In genomic region chr11:42857344-42857743, GRCh38 we compare ENCODE assay signal across 33 cellular contexts.
"Had no signal": no experiment of that assay in that cellular context is flagged by ENCODE, and none has a peak within 500 bp of the region (broad histone marks: within the 10 kb centered on the region; RNA-seq: fewer than 3 reads in every experiment).

No MANE protein-coding gene starts in this region.

- H3K4me1 ChIP-seq: adrenal gland, ascending aorta, body of pancreas, breast epithelium had no signal

- H3K4me3 ChIP-seq: adrenal gland, ascending aorta, body of pancreas, breast epithelium, cardiac muscle cell had no signal

- H3K9me3 ChIP-seq: adrenal gland, ascending aorta, body of pancreas had no signal

- DNase-seq: activated effector memory CD4-positive, alpha-beta T cell treated with anti-CD3 and anti-CD28 coated beads, Interleukin-2, amount 50 U/mL, for 16 hours; activated effector memory CD4-positive, alpha-beta T cell treated with Interleukin-2 at 50 U/mL for 16 hours; activated gamma-delta T cell; activated gamma-delta T cell treated with Interleukin-2 at 50 U/mL for 16 hours; activated naive CD4-positive, alpha-beta T cell; activated naive CD4-positive, alpha-beta T cell treated with anti-CD3 and anti-CD28 coated beads for 36 hours; activated naive CD4-positive, alpha-beta T cell treated with anti-CD3 and anti-CD28 coated beads, Interleukin-2, amount 10 ng/mL, durations not matched to agents 7 days and 5 days; activated naive CD4-positive, alpha-beta T cell treated with Interleukin-2 at 50 U/mL for 16 hours; activated naive CD8-positive, alpha-beta T cell treated with anti-CD3 and anti-CD28 coated beads for 36 hours; activated naive CD8-positive, alpha-beta T cell treated with anti-CD3 and anti-CD28 coated beads, Interleukin-2, amount 10 ng/mL, durations not matched to agents 7 days and 5 days; activated naive CD8-positive, alpha-beta T cell treated with anti-CD3 and anti-CD28 coated beads, Interleukin-2, amount 50 U/mL, for 24 hours; activated T-cell treated with anti-CD3 and anti-CD28 coated beads, Interleukin-2, amount 50 U/mL, for 24 hours; activated T-cell treated with anti-CD3 and anti-CD28 coated beads, Interleukin-2, amount 50 U/mL, for 4 hours; activated T-cell treated with anti-CD3 and anti-CD28 coated beads, Interleukin-2, amount 50 U/mL, for 48 hours; activated T-cell treated with anti-CD3 and anti-CD28 coated beads, Interleukin-2, amount 50 U/mL, for 72 hours; adrenal gland; amniotic stem cell; amygdala; anterior cingulate cortex; aorta; body of pancreas; brain microvascular endothelial cell; caudate nucleus; central memory CD4-positive, alpha-beta T cell; cerebellar nuclear complex had no signal

- ATAC-seq: activated naive CD4-positive, alpha-beta T cell treated with anti-CD3 and anti-CD28 coated beads, Interleukin-2, amount 50 U/mL, for 72 hours; activated naive CD8-positive, alpha-beta T cell treated with anti-CD3 and anti-CD28 coated beads, Interleukin-2, amount 50 U/mL, for 24 hours; activated T-cell treated with anti-CD3 and anti-CD28 coated beads, Interleukin-2, amount 50 U/mL, for 4 hours; activated T-cell treated with anti-CD3 and anti-CD28 coated beads, Interleukin-2, amount 50 U/mL, for 72 hours; activated T-helper 17 cell treated with anti-CD3 and anti-CD28 coated beads, Interleukin-2, amount 50 U/mL, for 72 hours; body of pancreas had no signal

- FAIRE-seq: astrocyte, bronchial epithelial cell, colon had no signal

- H3K27me3 ChIP-seq: adrenal gland, ascending aorta, body of pancreas, brain microvascular endothelial cell, breast epithelium, cardiac muscle cell had no signal

- H3K27ac ChIP-seq: adrenal gland, ascending aorta, body of pancreas, brain microvascular endothelial cell, breast epithelium, cardiac muscle cell had no signal

- H3K36me3 ChIP-seq: adrenal gland, ascending aorta, brain microvascular endothelial cell, breast epithelium, cardiac muscle cell had no signal
